30 cellular contexts compared by ENCODE assay signal in the genomic region with DNA sequence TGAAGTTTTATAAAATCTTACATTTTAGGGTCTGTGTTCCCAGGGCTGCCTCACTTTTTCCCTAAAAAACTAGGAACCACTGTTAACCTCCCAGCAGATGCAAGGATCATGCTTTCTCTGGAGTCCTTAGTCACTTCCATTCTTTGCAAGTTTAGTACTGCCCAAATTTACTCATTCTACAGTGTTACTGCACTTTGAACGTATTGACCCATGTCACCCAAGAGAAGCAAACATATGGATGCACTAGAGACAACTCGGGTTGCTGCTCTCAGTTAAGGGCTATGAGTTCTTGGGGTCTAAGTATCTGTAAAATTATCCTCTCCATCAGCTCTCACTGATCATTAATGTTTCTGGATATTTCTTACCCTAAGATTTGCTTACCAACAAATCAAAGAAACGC.
"Had no signal": no experiment of that assay in that cellular context is flagged by ENCODE, and none has a peak within 500 bp of the region (broad histone marks: within the 10 kb centered on the region; RNA-seq: fewer than 3 reads in every experiment).

No MANE protein-coding gene starts in this region.

- H3K27ac ChIP-seq: neutrophil, ovary, parathyroid adenoma, psoas muscle, skin epidermis, spleen, suprapubic skin, testis, tibial artery, transverse colon, upper lobe of right lung, vagina had no signal

- H3K27me3 ChIP-seq: neutrophil, ovary, spleen, suprapubic skin, testis, tibial artery, transverse colon, upper lobe of right lung, vagina had no signal

- H3K4me3 ChIP-seq: ovary, psoas muscle, skin epidermis, smooth muscle cell, spleen, suprapubic skin, testis, tibial artery, transverse colon, upper lobe of right lung, vagina had no signal

- H3K36me3 ChIP-seq: ovary had no signal

- ATAC-seq: naive thymus-derived CD8-positive, alpha-beta T cell; natural killer cell treated with Interleukin-12 subunit alpha and Interleukin-12 subunit beta and Interleukin-15 and Interleukin-18, amount 100 ng/mL, for 72 hours; psoas muscle; right cardiac atrium; sciatic nerve; stimulated activated memory B cell treated with anti-CD40 and anti-IgM and Interleukin-4, amounts not matched to agents 10 μg/mL and 1 μg/mL and 100 μg/mL, for 72 hours; stimulated activated naive CD8-positive, alpha-beta T cell treated with anti-CD3 and anti-CD28 coated beads, Interleukin-15, amount 100 ng/mL, for 72 hours; stimulated activated naive CD8-positive, alpha-beta T cell treated with anti-CD3 and anti-CD28 coated beads, Interleukin-15, Interleukin-2, amounts not matched to agents 100 U/mL and 50 U/mL, for 24 hours; upper lobe of right lung had no signal

- DNase-seq: naive B cell; naive thymus-derived CD8-positive, alpha-beta T cell; nephron progenitor cell; nucleus accumbens; ovary; psoas muscle; right cardiac atrium; spleen; stimulated activated CD4-positive, alpha-beta T cell treated with anti-CD3 and anti-CD28 coated beads, Interleukin-12 subunit alpha, Interleukin-12 subunit beta, amount 100 ng/mL, for 4 hours; stimulated activated CD4-positive, alpha-beta T cell treated with anti-CD3 and anti-CD28 coated beads, Interleukin-1b, Interleukin-23, amount 100 ng/mL, for 48 hours; stimulated activated CD4-positive, alpha-beta T cell treated with anti-CD3 and anti-CD28 coated beads, Interleukin-4, amount 100 ng/mL, for 1 hour; stimulated activated CD4-positive, alpha-beta T cell treated with anti-CD3 and anti-CD28 coated beads, Interleukin-4, amount 100 ng/mL, for 4 hours; stimulated activated CD8-positive, alpha-beta memory T cell treated with anti-CD3 and anti-CD28 coated beads, Interleukin-4, amount 100 ng/mL, for 48 hours; stimulated activated naive CD4-positive, alpha-beta T cell; stimulated activated naive CD8-positive, alpha-beta T cell treated with anti-CD3 and anti-CD28 coated beads, Interleukin-15, amount 100 ng/mL, for 72 hours; stimulated activated naive CD8-positive, alpha-beta T cell treated with anti-CD3 and anti-CD28 coated beads, Interleukin-15, Interleukin-2, amounts not matched to agents 100 U/mL and 50 U/mL, for 24 hours; substantia nigra; testis; tibial artery; transverse colon; upper lobe of right lung had no signal

- H3K4me1 ChIP-seq: parathyroid adenoma, psoas muscle, suprapubic skin, testis, tibial artery, transverse colon, upper lobe of right lung, vagina had no signal

- H3K9me3 ChIP-seq: neutrophil, ovary, psoas muscle, spleen, suprapubic skin, testis, tibial artery, transverse colon, upper lobe of right lung, vagina had no signal

- H3K4me2 ChIP-seq: smooth muscle cell had no signal

- H3K9ac ChIP-seq: parathyroid adenoma had no signal

- H2AFZ ChIP-seq: parathyroid adenoma had no signal

- H3K79me2 ChIP-seq: parathyroid adenoma had no signal
